ENCODE assay signal across 1 cellular context in genomic region chr2:215380699-215381098, GRCh38.
A peak's percentile ranks its signal among the peaks of the same experiment; 100 is the strongest.
TF ChIP-seq lines count a peak whose summit lies in the region.

No MANE protein-coding gene starts in this region.

TF ChIP-seq in HepG2, 621 proteins besides CTCF, POLR2A, EP300 and RAD21 (continued from another document):
- TF ChIP-seq, protein P1, sequence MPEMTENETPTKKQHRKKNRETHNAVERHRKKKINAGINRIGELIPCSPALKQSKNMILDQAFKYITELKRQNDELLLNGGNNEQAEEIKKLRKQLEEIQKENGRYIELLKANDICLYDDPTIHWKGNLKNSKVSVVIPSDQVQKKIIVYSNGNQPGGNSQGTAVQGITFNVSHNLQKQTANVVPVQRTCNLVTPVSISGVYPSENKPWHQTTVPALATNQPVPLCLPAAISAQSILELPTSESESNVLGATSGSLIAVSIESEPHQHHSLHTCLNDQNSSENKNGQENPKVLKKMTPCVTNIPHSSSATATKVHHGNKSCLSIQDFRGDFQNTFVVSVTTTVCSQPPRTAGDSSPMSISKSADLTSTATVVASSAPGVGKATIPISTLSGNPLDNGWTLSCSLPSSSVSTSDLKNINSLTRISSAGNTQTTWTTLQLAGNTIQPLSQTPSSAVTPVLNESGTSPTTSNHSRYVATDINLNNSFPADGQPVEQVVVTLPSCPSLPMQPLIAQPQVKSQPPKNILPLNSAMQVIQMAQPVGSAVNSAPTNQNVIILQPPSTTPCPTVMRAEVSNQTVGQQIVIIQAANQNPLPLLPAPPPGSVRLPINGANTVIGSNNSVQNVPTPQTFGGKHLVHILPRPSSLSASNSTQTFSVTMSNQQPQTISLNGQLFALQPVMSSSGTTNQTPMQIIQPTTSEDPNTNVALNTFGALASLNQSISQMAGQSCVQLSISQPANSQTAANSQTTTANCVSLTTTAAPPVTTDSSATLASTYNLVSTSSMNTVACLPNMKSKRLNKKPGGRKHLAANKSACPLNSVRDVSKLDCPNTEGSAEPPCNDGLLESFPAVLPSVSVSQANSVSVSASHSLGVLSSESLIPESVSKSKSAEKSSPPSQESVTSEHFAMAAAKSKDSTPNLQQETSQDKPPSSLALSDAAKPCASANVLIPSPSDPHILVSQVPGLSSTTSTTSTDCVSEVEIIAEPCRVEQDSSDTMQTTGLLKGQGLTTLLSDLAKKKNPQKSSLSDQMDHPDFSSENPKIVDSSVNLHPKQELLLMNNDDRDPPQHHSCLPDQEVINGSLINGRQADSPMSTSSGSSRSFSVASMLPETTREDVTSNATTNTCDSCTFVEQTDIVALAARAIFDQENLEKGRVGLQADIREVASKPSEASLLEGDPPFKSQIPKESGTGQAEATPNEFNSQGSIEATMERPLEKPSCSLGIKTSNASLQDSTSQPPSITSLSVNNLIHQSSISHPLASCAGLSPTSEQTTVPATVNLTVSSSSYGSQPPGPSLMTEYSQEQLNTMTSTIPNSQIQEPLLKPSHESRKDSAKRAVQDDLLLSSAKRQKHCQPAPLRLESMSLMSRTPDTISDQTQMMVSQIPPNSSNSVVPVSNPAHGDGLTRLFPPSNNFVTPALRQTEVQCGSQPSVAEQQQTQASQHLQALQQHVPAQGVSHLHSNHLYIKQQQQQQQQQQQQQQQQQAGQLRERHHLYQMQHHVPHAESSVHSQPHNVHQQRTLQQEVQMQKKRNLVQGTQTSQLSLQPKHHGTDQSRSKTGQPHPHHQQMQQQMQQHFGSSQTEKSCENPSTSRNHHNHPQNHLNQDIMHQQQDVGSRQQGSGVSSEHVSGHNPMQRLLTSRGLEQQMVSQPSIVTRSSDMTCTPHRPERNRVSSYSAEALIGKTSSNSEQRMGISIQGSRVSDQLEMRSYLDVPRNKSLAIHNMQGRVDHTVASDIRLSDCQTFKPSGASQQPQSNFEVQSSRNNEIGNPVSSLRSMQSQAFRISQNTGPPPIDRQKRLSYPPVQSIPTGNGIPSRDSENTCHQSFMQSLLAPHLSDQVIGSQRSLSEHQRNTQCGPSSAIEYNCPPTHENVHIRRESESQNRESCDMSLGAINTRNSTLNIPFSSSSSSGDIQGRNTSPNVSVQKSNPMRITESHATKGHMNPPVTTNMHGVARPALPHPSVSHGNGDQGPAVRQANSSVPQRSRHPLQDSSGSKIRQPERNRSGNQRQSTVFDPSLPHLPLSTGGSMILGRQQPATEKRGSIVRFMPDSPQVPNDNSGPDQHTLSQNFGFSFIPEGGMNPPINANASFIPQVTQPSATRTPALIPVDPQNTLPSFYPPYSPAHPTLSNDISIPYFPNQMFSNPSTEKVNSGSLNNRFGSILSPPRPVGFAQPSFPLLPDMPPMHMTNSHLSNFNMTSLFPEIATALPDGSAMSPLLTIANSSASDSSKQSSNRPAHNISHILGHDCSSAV (CRISPR knock-in tag; IDR thresholded peaks at IDR 0.05; ENCODE audit: borderline replicate concordance), result no peak
- no peak for TF ChIP-seq MZF1 (CRISPR knock-in tag; IDR thresholded peaks at IDR 0.05; ENCODE audit: borderline replicate concordance)
- TF ChIP-seq ZBTB10 (CRISPR knock-in tag; IDR thresholded peaks at IDR 0.05; ENCODE audit: borderline replicate concordance), result no peak
- TF ChIP-seq, protein P2, sequence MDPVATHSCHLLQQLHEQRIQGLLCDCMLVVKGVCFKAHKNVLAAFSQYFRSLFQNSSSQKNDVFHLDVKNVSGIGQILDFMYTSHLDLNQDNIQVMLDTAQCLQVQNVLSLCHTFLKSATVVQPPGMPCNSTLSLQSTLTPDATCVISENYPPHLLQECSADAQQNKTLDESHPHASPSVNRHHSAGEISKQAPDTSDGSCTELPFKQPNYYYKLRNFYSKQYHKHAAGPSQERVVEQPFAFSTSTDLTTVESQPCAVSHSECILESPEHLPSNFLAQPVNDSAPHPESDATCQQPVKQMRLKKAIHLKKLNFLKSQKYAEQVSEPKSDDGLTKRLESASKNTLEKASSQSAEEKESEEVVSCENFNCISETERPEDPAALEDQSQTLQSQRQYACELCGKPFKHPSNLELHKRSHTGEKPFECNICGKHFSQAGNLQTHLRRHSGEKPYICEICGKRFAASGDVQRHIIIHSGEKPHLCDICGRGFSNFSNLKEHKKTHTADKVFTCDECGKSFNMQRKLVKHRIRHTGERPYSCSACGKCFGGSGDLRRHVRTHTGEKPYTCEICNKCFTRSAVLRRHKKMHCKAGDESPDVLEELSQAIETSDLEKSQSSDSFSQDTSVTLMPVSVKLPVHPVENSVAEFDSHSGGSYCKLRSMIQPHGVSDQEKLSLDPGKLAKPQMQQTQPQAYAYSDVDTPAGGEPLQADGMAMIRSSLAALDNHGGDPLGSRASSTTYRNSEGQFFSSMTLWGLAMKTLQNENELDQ (CRISPR knock-in tag; IDR thresholded peaks at IDR 0.05; ENCODE audit: borderline replicate concordance), result no peak
- TF ChIP-seq, protein P3, sequence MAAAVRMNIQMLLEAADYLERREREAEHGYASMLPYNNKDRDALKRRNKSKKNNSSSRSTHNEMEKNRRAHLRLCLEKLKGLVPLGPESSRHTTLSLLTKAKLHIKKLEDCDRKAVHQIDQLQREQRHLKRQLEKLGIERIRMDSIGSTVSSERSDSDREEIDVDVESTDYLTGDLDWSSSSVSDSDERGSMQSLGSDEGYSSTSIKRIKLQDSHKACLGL (CRISPR knock-in tag; IDR thresholded peaks at IDR 0.05), result no peak
- no peak for TF ChIP-seq ZNF264 (CRISPR knock-in tag; IDR thresholded peaks at IDR 0.05)
- TF ChIP-seq MATR3 (CRISPR knock-in tag; IDR thresholded peaks at IDR 0.05), result no peak
- no peak for TF ChIP-seq NPAS2 (CRISPR knock-in tag; IDR thresholded peaks at IDR 0.05; ENCODE audit: borderline replicate concordance)
- TF ChIP-seq ARNT2 (CRISPR knock-in tag; IDR thresholded peaks at IDR 0.05; ENCODE audit: low read depth), result peak; percentile 44; the same call in 1 of the 2 replicates
- TF ChIP-seq ZNF556 (CRISPR knock-in tag; IDR thresholded peaks at IDR 0.05; ENCODE audit: borderline replicate concordance), result 0 out of 2 replicates have a peak, but pooled peaks have one; percentile 26
- peak; percentile 54; the same call in 1 of the 2 replicates for TF ChIP-seq AFF4 (CRISPR knock-in tag; IDR thresholded peaks at IDR 0.05)
- TF ChIP-seq ZNF12 (CRISPR knock-in tag; IDR thresholded peaks at IDR 0.05), result no peak
- TF ChIP-seq FOSL1 (CRISPR knock-in tag; IDR thresholded peaks at IDR 0.05; ENCODE audit: borderline replicate concordance), result no peak
- no peak for TF ChIP-seq ZFP36L2 (CRISPR knock-in tag; IDR thresholded peaks at IDR 0.05)
- no peak for TF ChIP-seq TFAP4 (IDR thresholded peaks at IDR 0.05; ENCODE audit: borderline replicate concordance, low read depth)
- TF ChIP-seq ATF1 (CRISPR knock-in tag; IDR thresholded peaks at IDR 0.05), result no peak
- TF ChIP-seq HMG20B (CRISPR knock-in tag; conservative IDR thresholded peaks at IDR 0.05), result no peak
- no peak for TF ChIP-seq ZNF747 (CRISPR knock-in tag; IDR thresholded peaks at IDR 0.05; ENCODE audit: borderline replicate concordance)
- TF ChIP-seq FOXA3 (CRISPR knock-in tag; IDR thresholded peaks at IDR 0.05), result no peak
- no peak for TF ChIP-seq SRSF4 (IDR thresholded peaks at IDR 0.05; ENCODE audit: low read depth, low read length, poor library complexity, severe bottlenecking)
- TF ChIP-seq NCOR1 (IDR thresholded peaks at IDR 0.05; ENCODE audit: borderline replicate concordance, low read length), result no peak
- no peak for TF ChIP-seq CBX2 (IDR thresholded peaks at IDR 0.05; ENCODE audit: low read depth, low read length)
- no peak for TF ChIP-seq CBX2 (CRISPR knock-in tag; IDR thresholded peaks at IDR 0.05; ENCODE audit: low read depth)
- no peak for TF ChIP-seq HDAC1 (CRISPR knock-in tag; IDR thresholded peaks at IDR 0.05)
